ENCODE assay signal across 8 cellular contexts in the genomic region with DNA sequence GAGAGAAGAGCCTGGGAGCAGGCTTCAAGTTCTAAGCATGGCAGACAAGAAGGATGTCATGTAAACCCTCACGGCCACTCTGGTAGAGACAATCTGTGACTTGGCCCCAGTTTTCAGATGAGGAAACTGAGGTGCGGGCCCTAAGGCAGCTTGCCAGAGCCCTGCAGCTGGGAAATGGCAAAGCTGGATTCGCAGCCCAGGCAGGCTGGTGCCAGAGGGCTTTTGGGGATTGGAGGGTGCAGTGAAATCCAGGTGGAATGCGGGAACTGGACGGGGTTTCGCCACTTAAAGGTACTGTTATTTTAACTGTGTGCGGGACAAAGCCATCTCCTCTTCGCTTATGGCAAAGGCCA. TPM values are rescaled to one million over a fixed set of nuclear protein-coding genes. Genes with fewer than 3 reads are reported as not detected.
DNase-seq lines count a peak whose midpoint lies in the region; ATAC-seq and TF ChIP-seq lines count a peak whose summit lies in the region.

No MANE protein-coding gene starts in this region.

- peak overlapping the region; percentile 92 for H3K4me2 ChIP-seq in HCT116 (ENCODE audit: low read length)

- no peak overlapping the region for H2AFZ ChIP-seq in HCT116 (ENCODE audit: low read depth, low read length, poor library complexity, severe bottlenecking)

- TF ChIP-seq CTCF in HCT116 (IDR thresholded peaks at IDR 0.05 in 2 of 3, conservative IDR thresholded peaks at IDR 0.05 in 1 of 3; ENCODE audit: borderline replicate concordance in 1 of 3, insufficient read depth in 1 of 3, low read depth in 2 of 3, low read length in 2 of 3) (no peak), fibroblast of villous mesenchyme (IDR thresholded peaks at IDR 0.05; ENCODE audit: insufficient read depth, low read depth, low read length) (no peak), spleen (IDR thresholded peaks at IDR 0.05 in 8 of 11, conservative IDR thresholded peaks at IDR 0.05 in 3 of 11) (no peak)

- no peaks in the 10 kb centered on the region for H4K20me1 ChIP-seq in HCT116 (ENCODE audit: insufficient read depth)

- H3K4me1 ChIP-seq in HCT116 (ENCODE audit: control insufficient read depth in 1 of 2, insufficient read depth in 2 of 2, low read length in 2 of 2), result peaks cover 20 to 31% of the 10 kb centered on the region in 2 experiments
- peaks cover 0 to 51% (median 34%) of the 10 kb centered on the region in 6 donors for H3K4me1 ChIP-seq in spleen

- 20 to 41% (median 31%) methylated on average over 6 to 8 of the region's 8 CpGs for WGBS in spleen, 5 donors

- peak; percentile 31 for ATAC-seq in HCT116
- no peak for ATAC-seq in left colon

- H3K9me2 ChIP-seq in HCT116 (ENCODE audit: insufficient read depth), result no peaks in the 10 kb centered on the region

- no peaks in the 10 kb centered on the region for H3K9me3 ChIP-seq in HCT116 (ENCODE audit: control insufficient read depth in 1 of 2, insufficient read depth in 1 of 2, low read depth in 1 of 2, low read length in 2 of 2)
- H3K9me3 ChIP-seq in spleen, result no peaks in the 10 kb centered on the region

- DNase-seq in HCT116 (ENCODE audit: low read depth, low spot score), result peak; percentile 72
- DNase-seq in SHP77 (lab: John Stamatoyannopoulos, UW), result peak; percentile 39 to 61
- no peak for DNase-seq in fibroblast of villous mesenchyme (ENCODE audit: low read depth)
- DNase-seq in spleen, result peak; percentile 73
- no peak for DNase-seq in left colon
- no peak for DNase-seq in NCI-H128 (lab: John Stamatoyannopoulos, UW; ENCODE audit: unreplicated experiment)
- DNase-seq in activated CD4-positive, CD25-positive, alpha-beta regulatory T cell treated with anti-CD3 and anti-CD28 coated beads, Interleukin-2, amount 50 U/mL, for 72 hours, result no peak
- no peak for DNase-seq in NCI-H1105 treated with DMSO at 0.1 percent for 48 hours (lab: John Stamatoyannopoulos, UW)

- no peaks in the 10 kb centered on the region for H3K27me3 ChIP-seq in HCT116 (ENCODE audit: insufficient read depth, low read length)
- H3K27me3 ChIP-seq in spleen (replicated peaks in 1 of 7), result peaks cover 0 to 44% (median 5%) of the 10 kb centered on the region in 7 donors

- peak overlapping the region; percentile 88 for H3K27ac ChIP-seq in HCT116 (ENCODE audit: low read depth, low read length)
- H3K27ac ChIP-seq in spleen, result peak overlapping the region in 7 of 8 donors; percentile 81 to 95 (median 88)

- CTCF ChIA-PET in HCT116 (lab: Charles Lee), result interaction anchor here (1.6 to 2.2 kb wide), 7 partner anchors 24 to 132 kb away, joined by 5 to 18 read pairs (median 11); no protein-coding TSS in a partner anchor

- no peak for TF ChIP-seq RAD21 in HCT116 (IDR thresholded peaks at IDR 0.05; ENCODE audit: low read depth)

- H3K4me3 ChIP-seq in HCT116 (replicated peaks in 1 of 2; ENCODE audit: low read depth in 1 of 2, low read length in 2 of 2) (peak overlapping the region; percentile 66 to 77), fibroblast of villous mesenchyme (ENCODE audit: low read depth, low read length) (peak overlapping the region; percentile 76), spleen (peak overlapping the region in 6 of 8 donors; percentile 44 to 77 (median 50))

- POLR2A ChIA-PET in HCT116 (lab: Charles Lee), result interaction anchor here (2.2 kb wide), 1 partner anchor 61 kb away, joined by 10 read pairs; no protein-coding TSS in a partner anchor

- intact Hi-C loops in HCT116 (cut with micrococcal nuclease), result loop anchor here (5.0 to 10.0 kb wide), 2 partner anchors 125 to 552 kb away; a partner anchor contains a TSS
- intact Hi-C loops in spleen (cut with DNase I; ENCODE audit: low total_unique reads), result loop anchor here (10.0 kb wide), 2 partner anchors 112 to 222 kb away; no protein-coding TSS in a partner anchor
- intact Hi-C loops in left colon (cut with DNase I, micrococcal nuclease), result no loop called here

- TF ChIP-seq POLR2A in HCT116 (IDR thresholded peaks at IDR 0.05; ENCODE audit: borderline replicate concordance, extremely low read depth, insufficient read depth, insufficient read length) (no peak), spleen (IDR thresholded peaks at IDR 0.05) (no peak)

- RAD21 ChIA-PET in HCT116 (lab: Charles Lee; ENCODE audit: low non-redundant PET in 1 of 2, low total read pairs in 2 of 2, uncharacterized antibody in 2 of 2, unreplicated experiment in 2 of 2), result no interaction called here

- H3K36me3 ChIP-seq in HCT116 (ENCODE audit: control insufficient read depth in 1 of 2, insufficient read depth in 2 of 2, low read length in 2 of 2), result no peaks in the 10 kb centered on the region
- peaks cover 0 to 2% (median 0%) of the 10 kb centered on the region in 6 donors for H3K36me3 ChIP-seq in spleen

- peak overlapping the region; percentile 74 for H3K9ac ChIP-seq in HCT116 (ENCODE audit: low read length)

- BruUV-seq in HCT116 (replicated peaks; lab: Mats Ljungman, UMichigan), result TSS peak; percentile 82

- no peaks in the 10 kb centered on the region; the same call in 1 of the 2 replicates for H3K79me2 ChIP-seq in HCT116 (ENCODE audit: insufficient read depth, low read length)

TF ChIP-seq in HCT116, 20 proteins besides CTCF, POLR2A, EP300 and RAD21:
- TF ChIP-seq ZNF274 (IDR thresholded peaks at IDR 0.05; ENCODE audit: low read depth, low read length) (no peak), SIN3A (IDR thresholded peaks at IDR 0.05; ENCODE audit: low read depth) (no peak), EZH2phosphoT487 (IDR thresholded peaks at IDR 0.05; ENCODE audit: borderline replicate concordance) (no peak), EZH2 (IDR thresholded peaks at IDR 0.05) (no peak), ZFX (IDR thresholded peaks at IDR 0.05) (no peak)
- TF ChIP-seq, protein P1, sequence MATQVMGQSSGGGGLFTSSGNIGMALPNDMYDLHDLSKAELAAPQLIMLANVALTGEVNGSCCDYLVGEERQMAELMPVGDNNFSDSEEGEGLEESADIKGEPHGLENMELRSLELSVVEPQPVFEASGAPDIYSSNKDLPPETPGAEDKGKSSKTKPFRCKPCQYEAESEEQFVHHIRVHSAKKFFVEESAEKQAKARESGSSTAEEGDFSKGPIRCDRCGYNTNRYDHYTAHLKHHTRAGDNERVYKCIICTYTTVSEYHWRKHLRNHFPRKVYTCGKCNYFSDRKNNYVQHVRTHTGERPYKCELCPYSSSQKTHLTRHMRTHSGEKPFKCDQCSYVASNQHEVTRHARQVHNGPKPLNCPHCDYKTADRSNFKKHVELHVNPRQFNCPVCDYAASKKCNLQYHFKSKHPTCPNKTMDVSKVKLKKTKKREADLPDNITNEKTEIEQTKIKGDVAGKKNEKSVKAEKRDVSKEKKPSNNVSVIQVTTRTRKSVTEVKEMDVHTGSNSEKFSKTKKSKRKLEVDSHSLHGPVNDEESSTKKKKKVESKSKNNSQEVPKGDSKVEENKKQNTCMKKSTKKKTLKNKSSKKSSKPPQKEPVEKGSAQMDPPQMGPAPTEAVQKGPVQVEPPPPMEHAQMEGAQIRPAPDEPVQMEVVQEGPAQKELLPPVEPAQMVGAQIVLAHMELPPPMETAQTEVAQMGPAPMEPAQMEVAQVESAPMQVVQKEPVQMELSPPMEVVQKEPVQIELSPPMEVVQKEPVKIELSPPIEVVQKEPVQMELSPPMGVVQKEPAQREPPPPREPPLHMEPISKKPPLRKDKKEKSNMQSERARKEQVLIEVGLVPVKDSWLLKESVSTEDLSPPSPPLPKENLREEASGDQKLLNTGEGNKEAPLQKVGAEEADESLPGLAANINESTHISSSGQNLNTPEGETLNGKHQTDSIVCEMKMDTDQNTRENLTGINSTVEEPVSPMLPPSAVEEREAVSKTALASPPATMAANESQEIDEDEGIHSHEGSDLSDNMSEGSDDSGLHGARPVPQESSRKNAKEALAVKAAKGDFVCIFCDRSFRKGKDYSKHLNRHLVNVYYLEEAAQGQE (IDR thresholded peaks at IDR 0.05; ENCODE audit: low read depth), result no peak
- TF ChIP-seq, protein P2, sequence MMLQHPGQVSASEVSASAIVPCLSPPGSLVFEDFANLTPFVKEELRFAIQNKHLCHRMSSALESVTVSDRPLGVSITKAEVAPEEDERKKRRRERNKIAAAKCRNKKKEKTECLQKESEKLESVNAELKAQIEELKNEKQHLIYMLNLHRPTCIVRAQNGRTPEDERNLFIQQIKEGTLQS (IDR thresholded peaks at IDR 0.05), result no peak

RNA-seq across cellular contexts. Expression of a gene that starts 0.5 kb away (rescaled TPM):
- total RNA-seq in HCT116 (2021; ENCODE audit: unreplicated experiment), result 19.8 TPM
- polyA plus RNA-seq in HCT116 (2012), result 21.7 and 26.8 TPM in 2 replicates
- total RNA-seq in fibroblast of villous mesenchyme, result 3.2 and 6.5 TPM in 2 replicates
- 10 to 100 TPM in 2 of 7 donors, 1 to 10 TPM in 5; 4.7 to 13.5 (median 9.5) TPM for total RNA-seq in spleen
- 10 to 100 TPM in 1 of 3 donors, 1 to 10 TPM in 2; 2.3 to 13.2 (median 6.1) TPM for polyA plus RNA-seq in spleen
- total RNA-seq in left colon, result 10 to 100 TPM; 14.5 to 14.7 TPM

RNA-seq across cellular contexts. Expression of a gene that starts 15.5 kb away (rescaled TPM):
- 0.61 TPM for total RNA-seq in HCT116 (2021; ENCODE audit: unreplicated experiment)
- polyA plus RNA-seq in HCT116 (2012), result 0.80 and 1.0 TPM in 2 replicates
- not detected in 2 replicates for total RNA-seq in fibroblast of villous mesenchyme
- total RNA-seq in spleen, result 1 to 10 TPM in 3 of 7 donors, under 1 TPM in 1, not detected in 3; 0.95 to 3.1 (median 1.6) TPM
- under 1 TPM in 2 of 3 donors, not detected in 1; 0.16 to 0.20 TPM for polyA plus RNA-seq in spleen
- total RNA-seq in left colon, result 1 to 10 TPM in 1 of 2 donors, under 1 TPM in 1; 0.24 to 1.0 TPM

RNA-seq across cellular contexts. Expression of a gene that starts 53.6 kb away (rescaled TPM):
- 3.9 TPM for total RNA-seq in HCT116 (2021; ENCODE audit: unreplicated experiment)
- polyA plus RNA-seq in HCT116 (2012), result 0.96 and 1.1 TPM in 2 replicates
- 2.6 and 3.2 TPM in 2 replicates for total RNA-seq in fibroblast of villous mesenchyme
- total RNA-seq in spleen, result 10 to 100 TPM in 4 of 7 donors, 1 to 10 TPM in 3; 6.1 to 14.3 (median 10.1) TPM
- polyA plus RNA-seq in spleen, result 1 to 10 TPM; 2.0 to 2.9 (median 2.1) TPM
- total RNA-seq in left colon, result 1 to 10 TPM; 8.7 to 9.8 TPM

Comparison
In these comparisons a context has a peak if more than half of its experiments do, and no peak if none do; other contexts are left out.
1. DNase-seq: peak in HCT116 (single experiment), SHP77 (2 of 2) and spleen (single experiment); none in fibroblast of villous mesenchyme (single experiment), left colon (0 of 2), NCI-H128 (single experiment), activated CD4-positive, CD25-positive, alpha-beta regulatory T cell treated with anti-CD3 and anti-CD28 coated beads, Interleukin-2, amount 50 U/mL, for 72 hours (single experiment) and NCI-H1105 treated with DMSO at 0.1 percent for 48 hours (single experiment).
2. intact Hi-C loops: an anchor here in HCT116 (5.0 to 10.0 kb wide) and spleen (10.0 kb wide); none called in left colon.
3. Peak in every context shown above with its lines, with median percentiles within 50 percentile points of each other: H3K4me3 ChIP-seq.